In the genomic region with DNA sequence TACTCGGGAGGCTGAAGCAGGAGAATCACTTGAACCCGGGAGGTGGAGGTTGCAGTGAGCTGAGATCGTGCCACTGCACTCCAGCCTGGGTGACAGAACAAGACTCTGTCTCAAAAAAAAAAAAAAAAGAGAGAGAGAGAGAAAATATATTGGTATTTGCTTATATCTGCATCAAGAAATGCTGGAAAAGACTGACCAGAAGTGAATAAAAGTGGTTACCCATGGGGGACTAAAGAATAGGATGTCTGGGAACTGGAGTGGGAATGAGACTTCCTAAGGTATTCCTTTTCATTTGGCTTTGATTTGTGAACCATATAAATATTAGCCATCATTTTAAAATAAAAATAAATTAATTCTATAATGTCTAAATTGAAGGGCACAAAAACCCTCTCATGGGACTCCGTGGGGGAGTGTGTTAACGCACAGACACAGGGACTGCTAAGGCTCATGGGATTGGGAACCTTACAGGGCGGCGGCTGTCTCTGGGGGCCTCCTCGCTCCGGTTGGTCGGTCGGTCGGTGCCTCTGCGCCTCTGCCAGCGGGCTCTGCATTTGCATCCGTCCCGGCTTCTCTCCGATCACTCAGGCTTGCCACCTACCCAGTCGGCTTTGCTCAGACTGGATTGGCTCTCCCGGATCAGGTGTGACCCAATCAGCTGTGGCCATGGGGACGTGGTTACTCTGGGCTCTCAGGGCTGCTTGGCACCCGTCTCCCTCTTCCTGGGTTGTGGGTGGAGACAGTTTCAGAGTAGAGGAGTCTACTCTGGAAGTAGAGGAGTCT, we compare ENCODE assay signal across 7 cellular contexts. TPM values are rescaled to one million over a fixed set of nuclear protein-coding genes. Genes with fewer than 3 reads are reported as not detected.
A peak's percentile ranks its signal among the peaks of the same experiment; 100 is the strongest.
DNase-seq lines count a peak whose midpoint lies in the region; ATAC-seq and TF ChIP-seq lines count a peak whose summit lies in the region.

No MANE protein-coding gene starts in this region.

- H3K9me3 Mint-ChIP-seq in activated naive CD4-positive, alpha-beta T cell treated with anti-CD3 and anti-CD28 coated beads for 36 hours: no peaks in the 10 kb centered on the region
- H3K9me3 Mint-ChIP-seq in osteocyte (ENCODE audit: unreplicated experiment): no peaks in the 10 kb centered on the region

- H3K27me3 Mint-ChIP-seq in activated naive CD4-positive, alpha-beta T cell treated with anti-CD3 and anti-CD28 coated beads for 36 hours (ENCODE audit: low read depth): no peaks in the 10 kb centered on the region
- no peaks in the 10 kb centered on the region for H3K27me3 Mint-ChIP-seq in osteocyte (ENCODE audit: unreplicated experiment)

- H3K27me3 ChIP-seq in Peyer's patch (no peaks in the 10 kb centered on the region), tibial artery (no peaks in the 10 kb centered on the region)

- peak overlapping the region; percentile 0 to 41 (median 22) for H3K4me3 ChIP-seq in Peyer's patch
- peak overlapping the region; percentile 33 to 45 for H3K4me3 ChIP-seq in tibial artery

- TF ChIP-seq CTCF in Peyer's patch (IDR thresholded peaks at IDR 0.05) (no peak), osteocyte (IDR thresholded peaks at IDR 0.05) (no peak), tibial artery (IDR thresholded peaks at IDR 0.05) (no peak)

- H3K9me3 ChIP-seq in Peyer's patch: no peaks in the 10 kb centered on the region
- no peaks in the 10 kb centered on the region for H3K9me3 ChIP-seq in tibial artery

- H3K27ac Mint-ChIP-seq in activated naive CD4-positive, alpha-beta T cell treated with anti-CD3 and anti-CD28 coated beads for 36 hours: no peak overlapping the region
- H3K27ac Mint-ChIP-seq in osteocyte (ENCODE audit: unreplicated experiment): no peak overlapping the region

- H3K36me3 ChIP-seq in Peyer's patch (no peaks in the 10 kb centered on the region), tibial artery (no peaks in the 10 kb centered on the region)

- H3K27ac ChIP-seq in Peyer's patch (peak overlapping the region in 1 of 4 donors; percentile 40), tibial artery (peak overlapping the region; percentile 42 to 62)

- peak in 1 of 2 donors; percentile 26 for TF ChIP-seq POLR2A in Peyer's patch (IDR thresholded peaks at IDR 0.05)

- peak; percentile 75 for DNase-seq in GM19240 (ENCODE audit: insufficient read length, low spot score)
- peak in 56 of 76 experiments; percentile 1 to 76 (median 40) for DNase-seq in HUDEP-2 (lab: John Stamatoyannopoulos, UW; ENCODE audit: unreplicated experiment in 76 of 76)
- DNase-seq in Peyer's patch: peak; percentile 80 to 92 (median 89)
- DNase-seq in activated naive CD4-positive, alpha-beta T cell treated with anti-CD3 and anti-CD28 coated beads for 36 hours: peak; percentile 75
- DNase-seq in Right ventricle myocardium inferior (ENCODE audit: missing footprints): peak; percentile 88
- DNase-seq in osteocyte (ENCODE audit: extremely low spot score, unreplicated experiment): no peak
- DNase-seq in tibial artery: peak; percentile 76 to 93

- intact Hi-C loops in activated naive CD4-positive, alpha-beta T cell treated with anti-CD3 and anti-CD28 coated beads for 36 hours (cut with micrococcal nuclease): no loop called here
- intact Hi-C loops in Right ventricle myocardium inferior (cut with DNase I) (no loop called here), tibial artery (cut with DNase I; ENCODE audit: low total_unique reads) (no loop called here)

- H3K4me1 ChIP-seq in Peyer's patch (peaks cover 0 to 8% (median 0%) of the 10 kb centered on the region in 4 donors), tibial artery (peaks cover 0 to 25% (median 5%) of the 10 kb centered on the region in 4 donors)

- peak overlapping the region; percentile 57 for H3K4me3 Mint-ChIP-seq in activated naive CD4-positive, alpha-beta T cell treated with anti-CD3 and anti-CD28 coated beads for 36 hours
- H3K4me3 Mint-ChIP-seq in osteocyte (ENCODE audit: unreplicated experiment): peak overlapping the region; percentile 22

- CTCF ChIA-PET in activated naive CD4-positive, alpha-beta T cell treated with anti-CD3 and anti-CD28 coated beads for 36 hours (lab: Charles Lee): no interaction called here

- H3K36me3 Mint-ChIP-seq in activated naive CD4-positive, alpha-beta T cell treated with anti-CD3 and anti-CD28 coated beads for 36 hours (ENCODE audit: low read depth): no peaks in the 10 kb centered on the region
- H3K36me3 Mint-ChIP-seq in osteocyte (ENCODE audit: unreplicated experiment): no peaks in the 10 kb centered on the region

- H3K4me1 Mint-ChIP-seq in activated naive CD4-positive, alpha-beta T cell treated with anti-CD3 and anti-CD28 coated beads for 36 hours (ENCODE audit: low read depth): peaks cover 24% of the 10 kb centered on the region
- peaks cover 31% of the 10 kb centered on the region for H3K4me1 Mint-ChIP-seq in osteocyte (ENCODE audit: unreplicated experiment)

- peak; percentile 98 for ATAC-seq in Right ventricle myocardium inferior

RNA-seq across cellular contexts. Expression of gene TSPAN3, which starts 12.7 kb away (rescaled TPM):
- total RNA-seq in Peyer's patch: 100 to 1,000 TPM in 3 of 4 donors, 10 to 100 TPM in 1; 92.4 to 778 (median 563) TPM
- total RNA-seq in activated naive CD4-positive, alpha-beta T cell treated with anti-CD3 and anti-CD28 coated beads for 36 hours: 10 to 100 TPM; 21.9 to 24.9 TPM
- total RNA-seq in Right ventricle myocardium inferior: 98.3 TPM
- total RNA-seq in osteocyte: 262 and 296 TPM in 2 replicates
